Comparison of ENCODE assay signal across 30 cellular contexts in the genomic region with DNA sequence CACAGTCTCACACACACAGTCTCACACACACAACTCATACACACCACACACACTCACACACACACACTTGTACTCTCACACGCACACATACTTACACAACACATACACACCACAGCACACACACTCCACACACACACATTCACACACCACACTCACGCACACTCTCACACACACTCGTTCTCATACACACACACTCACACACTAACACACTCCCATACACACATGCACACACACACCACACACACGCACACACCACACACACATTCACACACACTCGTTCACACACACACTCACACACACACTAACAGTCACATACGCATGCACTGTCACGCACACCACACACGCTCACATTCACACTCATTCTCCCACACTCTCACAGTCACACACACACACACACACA.
DNase-seq lines count a peak whose midpoint lies in the region; ATAC-seq, FAIRE-seq and TF ChIP-seq lines count a peak whose summit lies in the region.
"Had no signal": no experiment of that assay in that cellular context is flagged by ENCODE, and none has a peak within 500 bp of the region (broad histone marks: within the 10 kb centered on the region; RNA-seq: fewer than 3 reads in every experiment).

No MANE protein-coding gene starts in this region.

- no peak overlapping the region for H3K18ac ChIP-seq in trophoblast cell (ENCODE audit: low read length)

- H3K4me3 Mint-ChIP-seq in type B pancreatic cell, result no peak overlapping the region
- H3K4me3 Mint-ChIP-seq: CD14-positive monocyte; CD8-positive, alpha-beta memory T cell had no signal

- no peaks in the 10 kb centered on the region for H4K20me1 ChIP-seq in HepG2 (ENCODE audit: insufficient read depth, low read length)

- TF ChIP-seq RAD21 in HepG2 (CRISPR knock-in tag; IDR thresholded peaks at IDR 0.05), result no peak

- no peak overlapping the region for H3K4ac ChIP-seq in trophoblast cell (ENCODE audit: low read depth, low read length)

- no peak overlapping the region for H4K91ac ChIP-seq in trophoblast cell (ENCODE audit: low read depth, low read length)

- POLR2A ChIA-PET in HepG2 (lab: Yijun Ruan, JAX), result no interaction called here

- H3K4me2 ChIP-seq in HepG2 (ENCODE audit: low read depth, low read length), result no peak overlapping the region
- no peak overlapping the region for H3K4me2 ChIP-seq in trophoblast cell (ENCODE audit: low read length)
- H3K4me2 ChIP-seq: PC-9 had no signal

- no peaks in the 10 kb centered on the region for H3K4me1 Mint-ChIP-seq in type B pancreatic cell (ENCODE audit: unreplicated experiment)
- H3K4me1 Mint-ChIP-seq: CD14-positive monocyte; CD8-positive, alpha-beta memory T cell had no signal

- peak overlapping the region; percentile 79 for H3K23ac ChIP-seq in trophoblast cell (ENCODE audit: low read length)

- H3K4me3 ChIP-seq in HepG2 (replicated peaks in 1 of 3; ENCODE audit: insufficient read depth in 1 of 3, low read depth in 2 of 3, low read length in 3 of 3) (no peak overlapping the region), right lobe of liver (no peak overlapping the region), esophagus muscularis mucosa (no peak overlapping the region), trophoblast cell (ENCODE audit: low read depth, low read length) (peak overlapping the region; percentile 66)
- H3K4me3 ChIP-seq: GM23248, MG63, PC-9, SJCRH30 had no signal

- no peak overlapping the region for H2BK12ac ChIP-seq in trophoblast cell (ENCODE audit: low read length)

- H2BK120ac ChIP-seq in trophoblast cell (ENCODE audit: insufficient read depth, low read length, poor library complexity), result no peak overlapping the region

- no peaks in the 10 kb centered on the region for H3K36me3 Mint-ChIP-seq in type B pancreatic cell
- H3K36me3 Mint-ChIP-seq: CD14-positive monocyte; CD8-positive, alpha-beta memory T cell had no signal

- no peaks in the 10 kb centered on the region for H3K79me1 ChIP-seq in trophoblast cell (ENCODE audit: low read length)

- intact Hi-C loops in HepG2 (cut with micrococcal nuclease; ENCODE audit: unreplicated experiment) (no loop called here), right lobe of liver (cut with DNase I) (no loop called here), esophagus muscularis mucosa (cut with DNase I) (no loop called here)

- in situ Hi-C loops in HepG2 (cut with HindIII; ENCODE audit: extremely low pct_ligation_motif_present, low pct_unique_long_range_greater_than_20kb), result no loop called here

- no peak overlapping the region for H2AFZ ChIP-seq in HepG2 (ENCODE audit: low read length)
- H2AFZ ChIP-seq in trophoblast cell (ENCODE audit: insufficient read depth, low read length, poor library complexity), result no peak overlapping the region
- H2AFZ ChIP-seq: GM23248, PC-9 had no signal

- H2AK5ac ChIP-seq in trophoblast cell (ENCODE audit: low read length), result no peak overlapping the region

- WGBS in HepG2 (ENCODE audit: low lambda C conversion rate), result 57% methylated on average over 8 of the region's 8 CpGs
- 77% methylated on average over 8 of the region's 8 CpGs for WGBS in right lobe of liver (ENCODE audit: insufficient coverage, low coverage, low lambda C conversion rate, missing lambda C conversion rate)
- WGBS in esophagus muscularis mucosa, result 92% methylated on average over 8 of the region's 8 CpGs
- 100% methylated on average over 7 of the region's 8 CpGs for WGBS in trophoblast cell (ENCODE audit: extremely low coverage, insufficient coverage, insufficient read length)

- no peak overlapping the region for H3K27ac ChIP-seq in HepG2 (ENCODE audit: extremely low read length, insufficient read depth, low read length)
- no peak overlapping the region for H3K27ac ChIP-seq in right lobe of liver
- no peak overlapping the region for H3K27ac ChIP-seq in esophagus muscularis mucosa (replicated peaks in 1 of 4)
- H3K27ac ChIP-seq in trophoblast cell (ENCODE audit: low read depth, low read length), result no peak overlapping the region
- H3K27ac ChIP-seq: GM23248, HL-60, PC-9, SJCRH30 had no signal

- TF ChIP-seq POLR2A in HepG2 (IDR thresholded peaks at IDR 0.05; ENCODE audit: insufficient read depth in 1 of 2, low read depth in 2 of 2, low read length in 2 of 2), result no peak
- TF ChIP-seq POLR2A in right lobe of liver (IDR thresholded peaks at IDR 0.05), result no peak
- TF ChIP-seq POLR2A in esophagus muscularis mucosa (IDR thresholded peaks at IDR 0.05; ENCODE audit: low read depth), result no peak

- H4K8ac ChIP-seq in trophoblast cell (ENCODE audit: low read depth, low read length), result no peak overlapping the region

- H3K9ac ChIP-seq in HepG2 (ENCODE audit: insufficient read depth, low read depth, low read length) (no peak overlapping the region), trophoblast cell (ENCODE audit: low read length) (no peak overlapping the region)
- H3K9ac ChIP-seq: GM23248 had no signal

- H3K4me1 ChIP-seq in HepG2 (ENCODE audit: insufficient read depth, low read length) (no peaks in the 10 kb centered on the region), right lobe of liver (no peaks in the 10 kb centered on the region), esophagus muscularis mucosa (no peaks in the 10 kb centered on the region), trophoblast cell (ENCODE audit: control insufficient read depth in 1 of 2, insufficient read depth in 2 of 2, low read length in 2 of 2) (no peaks in the 10 kb centered on the region)
- H3K4me1 ChIP-seq: BE2C, SJCRH30 had no signal

- H3K27me3 ChIP-seq in HepG2 (ENCODE audit: control insufficient read depth in 1 of 2, insufficient read depth in 2 of 2, low read length in 2 of 2) (no peaks in the 10 kb centered on the region; a peak in 1 of 5 replicates), right lobe of liver (no peaks in the 10 kb centered on the region), esophagus muscularis mucosa (peaks cover 0 to 5% (median 0%) of the 10 kb centered on the region in 4 donors), trophoblast cell (ENCODE audit: insufficient read depth, low read length) (no peaks in the 10 kb centered on the region)
- H3K27me3 ChIP-seq: MG63, SJCRH30 had no signal

- H2BK5ac ChIP-seq in trophoblast cell (ENCODE audit: low read depth, low read length, poor library complexity), result no peak overlapping the region

- no peak for ATAC-seq in HepG2
- ATAC-seq in right lobe of liver, result no peak
- no peak for ATAC-seq in HG02981 (IDR thresholded peaks at IDR 0.05; ENCODE audit: unreplicated experiment)
- ATAC-seq: Right ventricle myocardium inferior, SK-N-SH treated with all-trans-retinoic acid at 6 μM for 48 hours had no signal

- no peak overlapping the region for H4K12ac ChIP-seq in trophoblast cell (ENCODE audit: low read depth, low read length)

- H3K36me3 ChIP-seq in HepG2 (replicated peaks in 1 of 2; ENCODE audit: control insufficient read depth in 1 of 2, insufficient read depth in 2 of 2, low read length in 2 of 2), result no peaks in the 10 kb centered on the region
- no peaks in the 10 kb centered on the region for H3K36me3 ChIP-seq in right lobe of liver
- H3K36me3 ChIP-seq in esophagus muscularis mucosa, result no peaks in the 10 kb centered on the region
- H3K36me3 ChIP-seq in trophoblast cell (ENCODE audit: control insufficient read depth in 1 of 2, insufficient read depth in 2 of 2, low read length in 2 of 2), result no peaks in the 10 kb centered on the region
- H3K36me3 ChIP-seq: BE2C, MG63, SJCRH30 had no signal

- FAIRE-seq in HepG2 (lab: Jason Lieb, UNC), result no peak
- FAIRE-seq: GM18507 had no signal

- BruUV-seq in HepG2 (replicated peaks; lab: Mats Ljungman, UMichigan), result no TSS peak

- CTCF ChIA-PET in HepG2 (lab: Yijun Ruan, JAX; ENCODE audit: low intra/inter-chr PET ratio, low total read pairs), result no interaction called here

- no peak overlapping the region for H3K14ac ChIP-seq in trophoblast cell (ENCODE audit: low read length)

- peaks cover 13% of the 10 kb centered on the region for H3K9me3 Mint-ChIP-seq in type B pancreatic cell

- TF ChIP-seq EP300 in HepG2 (IDR thresholded peaks at IDR 0.05; ENCODE audit: low read depth in 2 of 2, low read length in 2 of 2) (no peak), HepG2 (CRISPR knock-in tag; IDR thresholded peaks at IDR 0.05; ENCODE audit: borderline replicate concordance) (no peak), esophagus muscularis mucosa (IDR thresholded peaks at IDR 0.05) (no peak)

- H3K27ac Mint-ChIP-seq in type B pancreatic cell, result no peak overlapping the region
- H3K27ac Mint-ChIP-seq: CD14-positive monocyte had no signal

- H3K9me3 ChIP-seq in HepG2 (ENCODE audit: low read length) (no peaks in the 10 kb centered on the region), right lobe of liver (no peaks in the 10 kb centered on the region), esophagus muscularis mucosa (no peaks in the 10 kb centered on the region), trophoblast cell (ENCODE audit: insufficient read depth, low read depth, low read length) (peaks cover 6% of the 10 kb centered on the region)
- H3K9me3 ChIP-seq: BE2C had no signal

- DNase-seq in HepG2 (ENCODE audit: low spot score) (no peak), right lobe of liver (no peak), esophagus muscularis mucosa (ENCODE audit: extremely low spot score) (peak; percentile 53), trophoblast cell (no peak), NCI-H524 (lab: John Stamatoyannopoulos, UW) (no peak), type B pancreatic cell (ENCODE audit: extremely low spot score, unreplicated experiment) (no peak)
- DNase-seq: 8988T; ACHN; BE2C; CD8-positive, alpha-beta memory T cell; DMS153; DND-41; GM23248; HCEC 1CT; KG1; MG63; NCI-H1105 treated with DMSO at 0.1 percent for 48 hours; NCI-H146; NCI-H1930; NCI-H446; NCI-H526; NCI-H82; PC-9; SJCRH30 had no signal

- TF ChIP-seq CTCF in HepG2 (CRISPR knock-in tag; IDR thresholded peaks at IDR 0.05) (no peak), right lobe of liver (IDR thresholded peaks at IDR 0.05) (no peak), esophagus muscularis mucosa (IDR thresholded peaks at IDR 0.05) (no peak), type B pancreatic cell (conservative IDR thresholded peaks at IDR 0.05) (no peak)

- H3K27me3 Mint-ChIP-seq in type B pancreatic cell, result peaks cover 3% of the 10 kb centered on the region

- H3K79me2 ChIP-seq in HepG2 (ENCODE audit: insufficient read depth, low read length), result no peaks in the 10 kb centered on the region
- no peaks in the 10 kb centered on the region for H3K79me2 ChIP-seq in trophoblast cell (ENCODE audit: control insufficient read depth, insufficient read depth, low read length, poor library complexity)
